In the genomic region with DNA sequence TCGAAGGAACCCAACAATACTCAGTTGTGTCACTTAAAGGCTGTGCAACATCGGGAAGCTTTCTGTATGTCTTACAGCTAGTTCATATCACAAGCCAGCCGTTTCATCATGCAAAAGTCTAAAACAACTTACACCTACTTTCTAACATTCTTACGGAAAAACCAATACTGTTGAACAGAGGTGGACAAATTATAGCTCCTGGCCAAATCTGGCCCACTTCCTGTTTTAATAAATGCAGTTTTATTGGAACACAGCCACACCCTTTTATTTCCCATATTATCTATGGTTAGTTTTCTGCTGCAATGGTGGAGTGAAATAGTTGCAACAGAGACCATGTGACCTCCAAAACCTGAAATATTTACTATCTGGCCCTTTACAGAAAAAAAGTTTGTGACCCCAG, we compare ENCODE assay signal across 3 cellular contexts.
TF ChIP-seq lines count a peak whose summit lies in the region.

No MANE protein-coding gene starts in this region.

TF ChIP-seq in GM12891, 5 proteins besides CTCF, POLR2A, EP300 and RAD21 (continued from another document):
- no peak for TF ChIP-seq POLR2AphosphoS5 (IDR thresholded peaks at IDR 0.05; ENCODE audit: low read depth, low read length)
TF ChIP-seq in GM12891: peak in this region for 1.

TF ChIP-seq in HEK293, 187 proteins besides CTCF, POLR2A, EP300 and RAD21:
- TF ChIP-seq, protein P1, sequence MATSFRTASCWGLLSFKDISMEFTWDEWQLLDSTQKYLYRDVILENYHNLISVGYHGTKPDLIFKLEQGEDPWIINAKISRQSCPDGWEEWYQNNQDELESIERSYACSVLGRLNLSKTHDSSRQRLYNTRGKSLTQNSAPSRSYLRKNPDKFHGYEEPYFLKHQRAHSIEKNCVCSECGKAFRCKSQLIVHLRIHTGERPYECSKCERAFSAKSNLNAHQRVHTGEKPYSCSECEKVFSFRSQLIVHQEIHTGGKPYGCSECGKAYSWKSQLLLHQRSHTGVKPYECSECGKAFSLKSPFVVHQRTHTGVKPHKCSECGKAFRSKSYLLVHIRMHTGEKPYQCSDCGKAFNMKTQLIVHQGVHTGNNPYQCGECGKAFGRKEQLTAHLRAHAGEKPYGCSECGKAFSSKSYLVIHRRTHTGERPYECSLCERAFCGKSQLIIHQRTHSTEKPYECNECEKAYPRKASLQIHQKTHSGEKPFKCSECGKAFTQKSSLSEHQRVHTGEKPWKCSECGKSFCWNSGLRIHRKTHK (tag by site-specific recombination; IDR thresholded peaks at IDR 0.05), result peak; percentile 70
- TF ChIP-seq ZNF529 (tag by site-specific recombination; IDR thresholded peaks at IDR 0.05; ENCODE audit: insufficient replicate concordance), result no peak
- TF ChIP-seq, protein P2, sequence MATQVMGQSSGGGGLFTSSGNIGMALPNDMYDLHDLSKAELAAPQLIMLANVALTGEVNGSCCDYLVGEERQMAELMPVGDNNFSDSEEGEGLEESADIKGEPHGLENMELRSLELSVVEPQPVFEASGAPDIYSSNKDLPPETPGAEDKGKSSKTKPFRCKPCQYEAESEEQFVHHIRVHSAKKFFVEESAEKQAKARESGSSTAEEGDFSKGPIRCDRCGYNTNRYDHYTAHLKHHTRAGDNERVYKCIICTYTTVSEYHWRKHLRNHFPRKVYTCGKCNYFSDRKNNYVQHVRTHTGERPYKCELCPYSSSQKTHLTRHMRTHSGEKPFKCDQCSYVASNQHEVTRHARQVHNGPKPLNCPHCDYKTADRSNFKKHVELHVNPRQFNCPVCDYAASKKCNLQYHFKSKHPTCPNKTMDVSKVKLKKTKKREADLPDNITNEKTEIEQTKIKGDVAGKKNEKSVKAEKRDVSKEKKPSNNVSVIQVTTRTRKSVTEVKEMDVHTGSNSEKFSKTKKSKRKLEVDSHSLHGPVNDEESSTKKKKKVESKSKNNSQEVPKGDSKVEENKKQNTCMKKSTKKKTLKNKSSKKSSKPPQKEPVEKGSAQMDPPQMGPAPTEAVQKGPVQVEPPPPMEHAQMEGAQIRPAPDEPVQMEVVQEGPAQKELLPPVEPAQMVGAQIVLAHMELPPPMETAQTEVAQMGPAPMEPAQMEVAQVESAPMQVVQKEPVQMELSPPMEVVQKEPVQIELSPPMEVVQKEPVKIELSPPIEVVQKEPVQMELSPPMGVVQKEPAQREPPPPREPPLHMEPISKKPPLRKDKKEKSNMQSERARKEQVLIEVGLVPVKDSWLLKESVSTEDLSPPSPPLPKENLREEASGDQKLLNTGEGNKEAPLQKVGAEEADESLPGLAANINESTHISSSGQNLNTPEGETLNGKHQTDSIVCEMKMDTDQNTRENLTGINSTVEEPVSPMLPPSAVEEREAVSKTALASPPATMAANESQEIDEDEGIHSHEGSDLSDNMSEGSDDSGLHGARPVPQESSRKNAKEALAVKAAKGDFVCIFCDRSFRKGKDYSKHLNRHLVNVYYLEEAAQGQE (tag by site-specific recombination; IDR thresholded peaks at IDR 0.05), result no peak
- TF ChIP-seq ZNF157 (tag by site-specific recombination; IDR thresholded peaks at IDR 0.05), result no peak
- TF ChIP-seq ZNF350 (tag by site-specific recombination; IDR thresholded peaks at IDR 0.05), result no peak

TF ChIP-seq in GM12878, 131 proteins besides CTCF, POLR2A, EP300 and RAD21 (continued from another document):
- TF ChIP-seq, protein P3, sequence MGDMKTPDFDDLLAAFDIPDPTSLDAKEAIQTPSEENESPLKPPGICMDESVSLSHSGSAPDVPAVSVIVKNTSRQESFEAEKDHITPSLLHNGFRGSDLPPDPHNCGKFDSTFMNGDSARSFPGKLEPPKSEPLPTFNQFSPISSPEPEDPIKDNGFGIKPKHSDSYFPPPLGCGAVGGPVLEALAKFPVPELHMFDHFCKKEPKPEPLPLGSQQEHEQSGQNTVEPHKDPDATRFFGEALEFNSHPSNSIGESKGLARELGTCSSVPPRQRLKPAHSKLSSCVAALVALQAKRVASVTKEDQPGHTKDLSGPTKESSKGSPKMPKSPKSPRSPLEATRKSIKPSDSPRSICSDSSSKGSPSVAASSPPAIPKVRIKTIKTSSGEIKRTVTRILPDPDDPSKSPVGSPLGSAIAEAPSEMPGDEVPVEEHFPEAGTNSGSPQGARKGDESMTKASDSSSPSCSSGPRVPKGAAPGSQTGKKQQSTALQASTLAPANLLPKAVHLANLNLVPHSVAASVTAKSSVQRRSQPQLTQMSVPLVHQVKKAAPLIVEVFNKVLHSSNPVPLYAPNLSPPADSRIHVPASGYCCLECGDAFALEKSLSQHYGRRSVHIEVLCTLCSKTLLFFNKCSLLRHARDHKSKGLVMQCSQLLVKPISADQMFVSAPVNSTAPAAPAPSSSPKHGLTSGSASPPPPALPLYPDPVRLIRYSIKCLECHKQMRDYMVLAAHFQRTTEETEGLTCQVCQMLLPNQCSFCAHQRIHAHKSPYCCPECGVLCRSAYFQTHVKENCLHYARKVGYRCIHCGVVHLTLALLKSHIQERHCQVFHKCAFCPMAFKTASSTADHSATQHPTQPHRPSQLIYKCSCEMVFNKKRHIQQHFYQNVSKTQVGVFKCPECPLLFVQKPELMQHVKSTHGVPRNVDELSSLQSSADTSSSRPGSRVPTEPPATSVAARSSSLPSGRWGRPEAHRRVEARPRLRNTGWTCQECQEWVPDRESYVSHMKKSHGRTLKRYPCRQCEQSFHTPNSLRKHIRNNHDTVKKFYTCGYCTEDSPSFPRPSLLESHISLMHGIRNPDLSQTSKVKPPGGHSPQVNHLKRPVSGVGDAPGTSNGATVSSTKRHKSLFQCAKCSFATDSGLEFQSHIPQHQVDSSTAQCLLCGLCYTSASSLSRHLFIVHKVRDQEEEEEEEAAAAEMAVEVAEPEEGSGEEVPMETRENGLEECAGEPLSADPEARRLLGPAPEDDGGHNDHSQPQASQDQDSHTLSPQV (IDR thresholded peaks at IDR 0.05), result no peak
TF ChIP-seq in GM12878: peak in this region for 1.
